8 cellular contexts compared by ENCODE assay signal in genomic region chr3:107271787-107272387, GRCh38.
DNase-seq lines count a peak whose midpoint lies in the region; ATAC-seq and TF ChIP-seq lines count a peak whose summit lies in the region.

No MANE protein-coding gene starts in this region.

- peak; percentile 66 for TF ChIP-seq CTCF in activated CD8-positive, alpha-beta T cell treated with anti-CD3 and anti-CD28 coated beads for 36 hours (IDR thresholded peaks at IDR 0.05)
- peak; percentile 37 to 64 (median 61) for TF ChIP-seq CTCF in spleen (IDR thresholded peaks at IDR 0.05 in 8 of 11, conservative IDR thresholded peaks at IDR 0.05 in 3 of 11)

- peaks cover 4% of the 10 kb centered on the region for H3K4me1 Mint-ChIP-seq in activated CD8-positive, alpha-beta T cell treated with anti-CD3 and anti-CD28 coated beads for 36 hours (ENCODE audit: low read depth)

- no peak overlapping the region for H3K4me3 Mint-ChIP-seq in activated CD8-positive, alpha-beta T cell treated with anti-CD3 and anti-CD28 coated beads for 36 hours

- no peaks in the 10 kb centered on the region for H3K36me3 ChIP-seq in spleen

- 11 to 17% (median 16%) methylated on average over 3 of the region's 3 CpGs for WGBS in spleen, 5 donors

- peaks cover 0 to 7% (median 0%) of the 10 kb centered on the region in 6 donors for H3K4me1 ChIP-seq in spleen

- H3K9me3 ChIP-seq in spleen: no peaks in the 10 kb centered on the region

- no peaks in the 10 kb centered on the region for H3K36me3 Mint-ChIP-seq in activated CD8-positive, alpha-beta T cell treated with anti-CD3 and anti-CD28 coated beads for 36 hours (ENCODE audit: low read depth)

- no peak overlapping the region for H3K4me3 ChIP-seq in spleen

- DNase-seq in NCI-H510A treated with DMSO at 0.1 percent for 48 hours (lab: John Stamatoyannopoulos, UW): peak; percentile 44
- DNase-seq in NCI-H510A (lab: John Stamatoyannopoulos, UW): no peak
- peak; percentile 85 for DNase-seq in NCI-H1694 treated with DMSO at 0.1 percent for 48 hours (lab: John Stamatoyannopoulos, UW)
- no peak for DNase-seq in activated CD8-positive, alpha-beta T cell treated with anti-CD3 and anti-CD28 coated beads for 36 hours
- DNase-seq in left ventricle myocardium superior: no peak
- DNase-seq in spleen: no peak
- no peak for DNase-seq in activated effector memory CD4-positive, alpha-beta T cell treated with Interleukin-2 at 50 U/mL for 16 hours

- POLR2A ChIA-PET in activated CD8-positive, alpha-beta T cell treated with anti-CD3 and anti-CD28 coated beads for 36 hours (lab: Charles Lee): no interaction called here

- H3K9me3 Mint-ChIP-seq in activated CD8-positive, alpha-beta T cell treated with anti-CD3 and anti-CD28 coated beads for 36 hours: no peaks in the 10 kb centered on the region

- H3K27me3 ChIP-seq in spleen (replicated peaks in 1 of 7): no peaks in the 10 kb centered on the region

- peaks cover 19% of the 10 kb centered on the region for H3K27me3 Mint-ChIP-seq in activated CD8-positive, alpha-beta T cell treated with anti-CD3 and anti-CD28 coated beads for 36 hours

- no peak overlapping the region for H3K27ac Mint-ChIP-seq in activated CD8-positive, alpha-beta T cell treated with anti-CD3 and anti-CD28 coated beads for 36 hours

- CTCF ChIA-PET in activated CD8-positive, alpha-beta T cell treated with anti-CD3 and anti-CD28 coated beads for 36 hours (lab: Charles Lee): interaction anchor here (0.6 to 6.4 kb wide), 47 partner anchors 9 to 502 kb away, joined by 3 to 73 read pairs (median 3); no protein-coding TSS in a partner anchor

- intact Hi-C loops in activated CD8-positive, alpha-beta T cell treated with anti-CD3 and anti-CD28 coated beads for 36 hours (cut with micrococcal nuclease): loop anchor here (5.0 kb wide), 1 partner anchor 155 kb away; no protein-coding TSS in a partner anchor
- intact Hi-C loops in left ventricle myocardium superior (cut with micrococcal nuclease) (loop anchor here (10.0 kb wide), 1 partner anchor 153 kb away; no protein-coding TSS in a partner anchor), spleen (cut with DNase I; ENCODE audit: low total_unique reads) (loop anchor here (5.0 kb wide), 1 partner anchor 145 kb away; no protein-coding TSS in a partner anchor)

- no peak overlapping the region for H3K27ac ChIP-seq in spleen

- peak; percentile 64 for ATAC-seq in HG02763 (IDR thresholded peaks at IDR 0.05; ENCODE audit: unreplicated experiment)
- ATAC-seq in activated CD8-positive, alpha-beta T cell treated with anti-CD3 and anti-CD28 coated beads for 36 hours: peak; percentile 51
- peak; percentile 70 for ATAC-seq in left ventricle myocardium superior

- TF ChIP-seq POLR2A in spleen (IDR thresholded peaks at IDR 0.05): no peak

Comparison
In these comparisons a context has a peak if more than half of its experiments do, and no peak if none do; other contexts are left out.
1. DNase-seq: peak in NCI-H510A treated with DMSO at 0.1 percent for 48 hours (single experiment) and NCI-H1694 treated with DMSO at 0.1 percent for 48 hours (single experiment); none in NCI-H510A (single experiment), activated CD8-positive, alpha-beta T cell treated with anti-CD3 and anti-CD28 coated beads for 36 hours (single experiment), left ventricle myocardium superior (single experiment), spleen (single experiment) and activated effector memory CD4-positive, alpha-beta T cell treated with Interleukin-2 at 50 U/mL for 16 hours (single experiment).
2. Peak in every context shown above with its lines, with median percentiles within 50 percentile points of each other: ATAC-seq.